22 cellular contexts compared by ENCODE assay signal in genomic region chr9:77451507-77451906, GRCh38.
A peak's percentile ranks its signal among the peaks of the same experiment; 100 is the strongest.
DNase-seq lines count a peak whose midpoint lies in the region; ATAC-seq, FAIRE-seq and TF ChIP-seq lines count a peak whose summit lies in the region.
"Had no signal": no experiment of that assay in that cellular context is flagged by ENCODE, and none has a peak within 500 bp of the region (broad histone marks: within the 10 kb centered on the region; RNA-seq: fewer than 3 reads in every experiment).

No MANE protein-coding gene starts in this region.

- no peak overlapping the region for H3K27ac ChIP-seq in PC-9

- FAIRE-seq in bronchial epithelial cell (lab: Jason Lieb, UNC), result no peak
- FAIRE-seq: A204.1, G401.6, GM12891, GM19239, H1 had no signal

- H3K79me2 ChIP-seq in PC-9 (ENCODE audit: low read depth), result no peaks in the 10 kb centered on the region

- no peak for TF ChIP-seq CTCF in PC-9 (conservative IDR thresholded peaks at IDR 0.05)
- TF ChIP-seq CTCF in bronchial epithelial cell (IDR thresholded peaks at IDR 0.05; ENCODE audit: insufficient read depth, low read length, severe bottlenecking), result no peak

- no peaks in the 10 kb centered on the region for H3K9me3 ChIP-seq in PC-9 (ENCODE audit: insufficient read depth, low read depth)
- H3K9me3 ChIP-seq: BE2C had no signal

- H3K4me2 ChIP-seq in PC-9, result no peak overlapping the region

- peaks cover 4% of the 10 kb centered on the region; the same call in 1 of the 2 replicates for H3F3A ChIP-seq in PC-9 (ENCODE audit: insufficient read depth, low read depth)

- DNase-seq in PC-9 (peak; percentile 39 to 41), bronchial epithelial cell (ENCODE audit: low read depth) (peak; percentile 34), islet precursor cell (peak; percentile 8)
- no peak for DNase-seq in stimulated activated CD4-positive, alpha-beta T cell treated with anti-CD3 and anti-CD28 coated beads, Interleukin-2, amount 100 ng/mL, for 24 hours
- DNase-seq in activated naive CD4-positive, alpha-beta T cell treated with anti-CD3 and anti-CD28 coated beads, Interleukin-2, amount 50 U/mL, for 16 hours, result no peak
- DNase-seq: ACHN; BE2C; C1 segment of cervical spinal cord; CD4-positive, CD25-positive, alpha-beta regulatory T cell; CD8-positive, alpha-beta memory T cell; COR-L47; DMS 273 treated with DMSO at 0.1 percent for 48 hours; DMS53; DND-41; EL; H9 had no signal

- H3K9me2 ChIP-seq in PC-9 (ENCODE audit: insufficient read depth), result no peaks in the 10 kb centered on the region

- intact Hi-C loops in PC-9 (cut with micrococcal nuclease; ENCODE audit: unreplicated experiment), result no loop called here

- BruUV-seq in PC-9 (replicated peaks; lab: Mats Ljungman, UMichigan), result no TSS peak

- no peak overlapping the region for H2AFZ ChIP-seq in PC-9

- POLR2A ChIA-PET in PC-9 (lab: Charles Lee; ENCODE audit: unreplicated experiment), result no interaction called here

- CTCF ChIA-PET in PC-9 (lab: Charles Lee), result no interaction called here

- no peak overlapping the region for H3K4me3 ChIP-seq in PC-9
- no peak overlapping the region for H3K4me3 ChIP-seq in bronchial epithelial cell (ENCODE audit: low read depth, low read length)

- H3K27me3 ChIP-seq in PC-9 (ENCODE audit: insufficient read depth, low read depth) (no peaks in the 10 kb centered on the region), bronchial epithelial cell (ENCODE audit: control insufficient read depth, insufficient read depth, low read length) (no peaks in the 10 kb centered on the region)
- H3K27me3 ChIP-seq: BE2C had no signal

- H4K20me1 ChIP-seq in PC-9 (ENCODE audit: insufficient read depth), result no peaks in the 10 kb centered on the region

- H3K36me3 ChIP-seq in PC-9 (ENCODE audit: low read depth) (no peaks in the 10 kb centered on the region), bronchial epithelial cell (ENCODE audit: control insufficient read depth, insufficient read depth, low read length) (no peaks in the 10 kb centered on the region)
- H3K36me3 ChIP-seq: BE2C had no signal

- ATAC-seq in HG03565 (IDR thresholded peaks at IDR 0.05; ENCODE audit: unreplicated experiment), result no peak

- H3K4me1 ChIP-seq in PC-9 (replicated peaks; ENCODE audit: insufficient read depth), result peaks cover 7% of the 10 kb centered on the region

Comparison
In these comparisons a context has a peak if more than half of its experiments do, and no peak if none do; other contexts are left out.
1. DNase-seq: peak in PC-9 (2 of 2), bronchial epithelial cell (single experiment) and islet precursor cell (single experiment); none in stimulated activated CD4-positive, alpha-beta T cell treated with anti-CD3 and anti-CD28 coated beads, Interleukin-2, amount 100 ng/mL, for 24 hours (0 of 2) and activated naive CD4-positive, alpha-beta T cell treated with anti-CD3 and anti-CD28 coated beads, Interleukin-2, amount 50 U/mL, for 16 hours (single experiment).